11 cellular contexts compared by ENCODE assay signal in the genomic region with DNA sequence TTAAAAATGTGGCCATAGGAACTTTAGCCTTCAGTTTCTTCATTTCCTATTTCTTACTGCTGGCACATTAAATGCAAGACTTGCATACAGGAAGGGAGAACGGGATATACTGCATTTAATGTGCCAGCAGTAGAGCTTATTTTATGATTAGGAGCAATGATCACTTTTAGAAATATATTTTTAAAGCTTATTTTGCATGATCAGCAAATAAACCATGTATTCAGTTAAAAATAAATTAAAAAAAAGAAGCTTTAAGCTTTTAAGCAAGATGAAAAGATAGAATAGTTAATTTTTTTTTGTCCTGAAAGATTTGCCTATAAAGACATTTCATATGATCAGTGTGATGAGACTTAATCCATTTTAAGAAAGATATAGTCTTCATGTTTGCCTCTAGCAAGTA. TPM values are rescaled to one million over a fixed set of nuclear protein-coding genes. Genes with fewer than 3 reads are reported as not detected.
"Had no signal": no experiment of that assay in that cellular context is flagged by ENCODE, and none has a peak within 500 bp of the region (broad histone marks: within the 10 kb centered on the region; RNA-seq: fewer than 3 reads in every experiment).

No MANE protein-coding gene starts in this region.

- H3K36me3 ChIP-seq: HAP-1 had no signal

- H3K9ac ChIP-seq: GM23248 had no signal

- ATAC-seq: HCT116 had no signal

- H2AFZ ChIP-seq: GM23248 had no signal

- DNase-seq: GM23248, H7, HFFc6, Kasumi-1, KG1 had no signal

- H3K27ac ChIP-seq: GM23248, HL-60 had no signal

- H3K4me3 ChIP-seq: GM23248, HAP-1 had no signal

- H3K4me1 ChIP-seq: HAP-1 had no signal

- H3K9me3 ChIP-seq: HAP-1 had no signal

RNA-seq across cellular contexts. Expression of a gene that starts 36.4 kb away (rescaled TPM):
- total RNA-seq: GM23248, H4, HFFc6, HT1080 had no signal
- polyA plus RNA-seq: GM23248, IgD-negative memory B cell had no signal
